In genomic region chr18:63367241-63367953, GRCh38 we compare ENCODE assay signal across 1 cellular context.
TF ChIP-seq lines count a peak whose summit lies in the region.

No MANE protein-coding gene starts in this region.

TF ChIP-seq in GM12878, 131 proteins besides CTCF, POLR2A, EP300 and RAD21 (continued from another document and continues in another):
- TF ChIP-seq ATF3 (IDR thresholded peaks at IDR 0.05; ENCODE audit: borderline replicate concordance, extremely low read depth, low read depth, low read length) (no peak), SMAD5 (IDR thresholded peaks at IDR 0.05; ENCODE audit: low read depth) (peak; percentile 23; the same call in 1 of the 2 replicates), BHLHE40 (IDR thresholded peaks at IDR 0.05; ENCODE audit: borderline replicate concordance in 1 of 2, low read depth in 2 of 2, low read length in 1 of 2) (peak in 1 of 2 experiments; percentile 53; a peak in 2 of 4 replicates), HSF1 (IDR thresholded peaks at IDR 0.05; ENCODE audit: low read depth, low read length) (no peak), PAX5 (IDR thresholded peaks at IDR 0.05; ENCODE audit: borderline replicate concordance, low read depth, low read length) (peak; percentile 33; the same call in 1 of the 2 replicates), SMAD1 (IDR thresholded peaks at IDR 0.05; ENCODE audit: low read depth, partially characterized antibody) (no peak), NR2C2 (IDR thresholded peaks at IDR 0.05; ENCODE audit: borderline replicate concordance, control insufficient read depth, insufficient read length, low read depth) (no peak), LARP7 (IDR thresholded peaks at IDR 0.05) (no peak; the same call in 1 of the 2 replicates), NFYA (IDR thresholded peaks at IDR 0.05; ENCODE audit: borderline replicate concordance, low read depth, low read length) (no peak), E2F4 (IDR thresholded peaks at IDR 0.05; ENCODE audit: low read depth, low read length) (no peak), GABPA (IDR thresholded peaks at IDR 0.05; ENCODE audit: low read depth) (no peak), CHD4 (IDR thresholded peaks at IDR 0.05) (no peak), RBBP5 (conservative IDR thresholded peaks at IDR 0.05) (no peak), EZH2 (IDR thresholded peaks at IDR 0.05; ENCODE audit: borderline replicate concordance, control insufficient read depth, low read depth, low read length) (no peak), IRF5 (IDR thresholded peaks at IDR 0.05; ENCODE audit: borderline replicate concordance) (no peak), TBL1XR1 (IDR thresholded peaks at IDR 0.05; ENCODE audit: low read depth, low read length) (no peak), STAT3 (IDR thresholded peaks at IDR 0.05; ENCODE audit: low read depth, low read length) (no peak), DPF2 (IDR thresholded peaks at IDR 0.05) (peak; percentile 43; the same call in 1 of the 2 replicates), NR2C1 (IDR thresholded peaks at IDR 0.05) (peak; percentile 56), TARDBP (IDR thresholded peaks at IDR 0.05; ENCODE audit: borderline replicate concordance) (no peak), ELK1 (IDR thresholded peaks at IDR 0.05; ENCODE audit: low read depth, low read length) (peak; percentile 30), SMARCA5 (IDR thresholded peaks at IDR 0.05) (no peak), IKZF1 (conservative IDR thresholded peaks at IDR 0.05) (peak; percentile 87), ZNF622 (IDR thresholded peaks at IDR 0.05) (no peak), POLR2AphosphoS5 (IDR thresholded peaks at IDR 0.05; ENCODE audit: low read length) (peak; percentile 88), CBX5 (IDR thresholded peaks at IDR 0.05; ENCODE audit: low read depth) (peak; percentile 62), MYB (IDR thresholded peaks at IDR 0.05; ENCODE audit: borderline replicate concordance, low read depth, low read length) (no peak), SIN3A (IDR thresholded peaks at IDR 0.05; ENCODE audit: low read depth, low read length) (no peak), CBFB (IDR thresholded peaks at IDR 0.05; ENCODE audit: low read depth) (peak; percentile 67), HCFC1 (IDR thresholded peaks at IDR 0.05; ENCODE audit: low read length) (no peak; the same call in 1 of the 2 replicates), SIX5 (IDR thresholded peaks at IDR 0.05; ENCODE audit: low read depth, low read length, severe bottlenecking) (no peak), CHD1 (IDR thresholded peaks at IDR 0.05; ENCODE audit: low read depth, low read length) (no peak), SRF (IDR thresholded peaks at IDR 0.05; ENCODE audit: low read depth in 2 of 2, low read length in 2 of 2) (peak; percentile 76 to 97), USF2 (IDR thresholded peaks at IDR 0.05; ENCODE audit: borderline replicate concordance, low read depth, low read length) (no peak), EGR1 (IDR thresholded peaks at IDR 0.05; ENCODE audit: borderline replicate concordance in 1 of 2, low read depth in 2 of 2, low read length in 2 of 2) (peak in 1 of 2 experiments; percentile 68; a peak in 1 of 3 replicates), TCF12 (IDR thresholded peaks at IDR 0.05; ENCODE audit: low read depth, low read length) (no peak; the same call in 1 of the 2 replicates), RCOR1 (conservative IDR thresholded peaks at IDR 0.05; ENCODE audit: low read depth, low read length) (no peak), ZNF207 (IDR thresholded peaks at IDR 0.05; ENCODE audit: borderline replicate concordance) (no peak), SREBF1 (IDR thresholded peaks at IDR 0.05; ENCODE audit: low read length) (no peak), E2F8 (IDR thresholded peaks at IDR 0.05; ENCODE audit: low read depth, partially characterized antibody) (no peak), BCL3 (IDR thresholded peaks at IDR 0.05; ENCODE audit: borderline replicate concordance, insufficient read depth, low read depth, low read length, poor library complexity, severe bottlenecking) (no peak), FOXK2 (IDR thresholded peaks at IDR 0.05) (no peak), MTA3 (IDR thresholded peaks at IDR 0.05; ENCODE audit: borderline replicate concordance, low read length) (no peak), SP1 (IDR thresholded peaks at IDR 0.05; ENCODE audit: low read depth, low read length) (peak; percentile 97), ZNF274 (IDR thresholded peaks at IDR 0.05; ENCODE audit: insufficient read depth, insufficient read length) (no peak), SUPT20H (IDR thresholded peaks at IDR 0.05; ENCODE audit: borderline replicate concordance, control insufficient read depth, low read depth, low read length) (no peak), IKZF2 (IDR thresholded peaks at IDR 0.05) (peak; percentile 83 to 85), KDM1A (IDR thresholded peaks at IDR 0.05; ENCODE audit: borderline replicate concordance) (no peak), SKIL (IDR thresholded peaks at IDR 0.05; ENCODE audit: low read depth, poor library complexity, severe bottlenecking) (no peak), MXI1 (IDR thresholded peaks at IDR 0.05; ENCODE audit: low read depth, low read length) (no peak), WRNIP1 (IDR thresholded peaks at IDR 0.05; ENCODE audit: borderline replicate concordance, low read depth, low read length) (no peak), NKRF (conservative IDR thresholded peaks at IDR 0.05) (no peak), ZZZ3 (IDR thresholded peaks at IDR 0.05; ENCODE audit: control insufficient read depth, insufficient read length, low read depth) (no peak), MYC (IDR thresholded peaks at IDR 0.05; ENCODE audit: insufficient read depth, insufficient read length, insufficient replicate concordance, low read length, severe bottlenecking) (no peak), SMC3 (IDR thresholded peaks at IDR 0.05; ENCODE audit: borderline replicate concordance, low read length) (no peak), TCF7 (IDR thresholded peaks at IDR 0.05; ENCODE audit: borderline replicate concordance) (peak; percentile 56; the same call in 1 of the 2 replicates)
